16 cellular contexts compared by ENCODE assay signal in the genomic region with DNA sequence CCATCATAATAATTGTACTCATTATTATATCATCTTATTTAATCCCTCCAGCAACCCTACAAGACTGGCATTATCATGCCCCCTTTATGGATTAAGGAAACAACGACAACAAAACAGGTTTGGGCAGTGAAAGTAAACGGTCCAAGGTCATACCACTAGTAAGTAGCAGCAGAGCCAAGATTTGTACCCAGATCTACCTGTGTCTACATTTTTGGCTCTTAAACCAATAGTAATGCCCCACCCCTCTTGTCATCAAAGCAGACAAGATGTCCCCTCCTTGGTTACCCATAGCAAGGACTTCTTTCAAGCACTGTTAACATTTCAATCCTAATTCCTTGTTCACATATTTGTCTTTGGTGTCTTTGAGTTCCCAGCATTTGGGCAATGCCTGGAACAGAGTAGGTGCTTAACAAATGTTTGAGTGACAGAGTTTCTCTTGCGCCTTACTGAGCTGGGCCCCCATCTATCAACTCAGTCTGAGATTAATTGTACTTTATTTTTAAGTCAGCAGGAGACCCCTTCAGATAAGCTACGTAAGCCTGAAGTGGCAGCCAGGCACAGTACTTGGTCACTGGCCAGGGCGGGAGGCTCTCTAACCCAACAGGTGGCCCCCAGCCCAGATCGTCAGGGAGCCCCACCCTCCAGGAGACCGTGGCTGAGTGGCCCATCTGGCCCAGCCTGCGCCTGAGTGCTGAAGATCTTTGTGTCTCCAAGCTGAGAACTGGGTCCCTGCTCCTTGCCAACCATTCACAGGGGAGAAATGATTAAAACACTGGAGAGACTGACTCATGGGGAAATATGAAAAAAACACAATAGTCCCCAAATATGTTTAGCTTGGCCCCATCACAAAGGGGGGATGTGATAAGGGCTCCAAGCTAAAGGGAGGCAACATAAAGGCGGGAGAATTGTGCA.
DNase-seq lines count a peak whose midpoint lies in the region; ATAC-seq and TF ChIP-seq lines count a peak whose summit lies in the region.
"Had no signal": no experiment of that assay in that cellular context is flagged by ENCODE, and none has a peak within 500 bp of the region (broad histone marks: within the 10 kb centered on the region; RNA-seq: fewer than 3 reads in every experiment).

No MANE protein-coding gene starts in this region.

- no peak overlapping the region for H3K4me3 ChIP-seq in cardiac fibroblast (replicated peaks in 1 of 2; ENCODE audit: low read depth in 2 of 2, low read length in 2 of 2)
- no peak overlapping the region for H3K4me3 ChIP-seq in upper lobe of left lung
- H3K4me3 ChIP-seq: PC-9 had no signal

- CTCF ChIA-PET in activated CD4-positive, alpha-beta T cell treated with anti-CD3 and anti-CD28 coated beads, Interleukin-2, amount 10 ng/mL, durations not matched to agents 7 days and 5 days (lab: Charles Lee), result no interaction called here
- CTCF ChIA-PET in activated CD4-positive, alpha-beta T cell treated with anti-CD3 and anti-CD28 coated beads for 36 hours (lab: Charles Lee), result interaction anchor here (0.6 to 0.9 kb wide), 2 partner anchors 253 to 1833 kb away, joined by 3 to 4 read pairs; no protein-coding TSS in a partner anchor

- POLR2A ChIA-PET in activated CD4-positive, alpha-beta T cell treated with anti-CD3 and anti-CD28 coated beads, Interleukin-2, amount 10 ng/mL, durations not matched to agents 7 days and 5 days (lab: Charles Lee), result no interaction called here
- POLR2A ChIA-PET in activated CD4-positive, alpha-beta T cell treated with anti-CD3 and anti-CD28 coated beads for 36 hours (lab: Charles Lee), result no interaction called here

- peaks cover 0 to 9% (median 2%) of the 10 kb centered on the region in 4 donors for H3K4me1 ChIP-seq in upper lobe of left lung

- H3K4me1 Mint-ChIP-seq in activated CD4-positive, alpha-beta T cell treated with anti-CD3 and anti-CD28 coated beads, Interleukin-2, amount 10 ng/mL, durations not matched to agents 7 days and 5 days, result peaks cover 13% of the 10 kb centered on the region
- H3K4me1 Mint-ChIP-seq in activated CD4-positive, alpha-beta T cell treated with anti-CD3 and anti-CD28 coated beads for 36 hours, result no peaks in the 10 kb centered on the region

- peaks cover under 1% of the 10 kb centered on the region for H3K27me3 Mint-ChIP-seq in activated CD4-positive, alpha-beta T cell treated with anti-CD3 and anti-CD28 coated beads, Interleukin-2, amount 10 ng/mL, durations not matched to agents 7 days and 5 days
- peaks cover 5% of the 10 kb centered on the region for H3K27me3 Mint-ChIP-seq in activated CD4-positive, alpha-beta T cell treated with anti-CD3 and anti-CD28 coated beads for 36 hours

- in situ Hi-C loops in KBM-7 (cut with MboI; ENCODE audit: low pct_unique_long_range_greater_than_20kb, low sequenced_read_pairs), result no loop called here

- intact Hi-C loops in activated CD4-positive, alpha-beta T cell treated with anti-CD3 and anti-CD28 coated beads for 36 hours (cut with DNase I, micrococcal nuclease), result no loop called here

- no peaks in the 10 kb centered on the region for H3K36me3 ChIP-seq in upper lobe of left lung
- H3K36me3 ChIP-seq: neutrophil had no signal

- H3K4me3 Mint-ChIP-seq in activated CD4-positive, alpha-beta T cell treated with anti-CD3 and anti-CD28 coated beads, Interleukin-2, amount 10 ng/mL, durations not matched to agents 7 days and 5 days, result no peak overlapping the region
- no peak overlapping the region for H3K4me3 Mint-ChIP-seq in activated CD4-positive, alpha-beta T cell treated with anti-CD3 and anti-CD28 coated beads for 36 hours
- H3K4me3 Mint-ChIP-seq: T-cell had no signal

- H3K27me3 ChIP-seq in upper lobe of left lung, result no peaks in the 10 kb centered on the region
- H3K27me3 ChIP-seq: neutrophil had no signal

- H3K9me3 ChIP-seq in upper lobe of left lung, result no peaks in the 10 kb centered on the region
- H3K9me3 ChIP-seq: neutrophil had no signal

- TF ChIP-seq CTCF in cardiac fibroblast (IDR thresholded peaks at IDR 0.05; ENCODE audit: low read depth, low read length) (no peak), upper lobe of left lung (IDR thresholded peaks at IDR 0.05) (no peak)

- DNase-seq in activated CD4-positive, alpha-beta T cell treated with anti-CD3 and anti-CD28 coated beads, Interleukin-2, amount 10 ng/mL, durations not matched to agents 7 days and 5 days, result no peak
- no peak for DNase-seq in activated CD4-positive, alpha-beta T cell treated with anti-CD3 and anti-CD28 coated beads for 36 hours
- peak; percentile 85 to 93 for DNase-seq in cardiac fibroblast (ENCODE audit: low read depth in 2 of 2)
- peak; percentile 45 for DNase-seq in islet precursor cell
- DNase-seq in upper lobe of left lung, result peak; percentile 70 to 86
- no peak for DNase-seq in KBM-7
- DNase-seq in DMS153 treated with DMSO at 0.1 percent for 48 hours (lab: John Stamatoyannopoulos, UW; ENCODE audit: unreplicated experiment), result no peak
- DNase-seq: activated CD4-positive, alpha-beta T cell treated with anti-CD3 and anti-CD28 coated beads for 1 hour; activated T-cell treated with anti-CD3 and anti-CD28 coated beads, Interleukin-2, amount 50 U/mL, for 48 hours; MM.1S; NCI-H2227 treated with DMSO at 0.1 percent for 48 hours; PC-9; stimulated activated CD4-positive, alpha-beta T cell treated with anti-CD3 and anti-CD28 coated beads, Interleukin-15, amount 100 ng/mL, for 24 hours; T-cell had no signal

- H3K36me3 Mint-ChIP-seq in activated CD4-positive, alpha-beta T cell treated with anti-CD3 and anti-CD28 coated beads, Interleukin-2, amount 10 ng/mL, durations not matched to agents 7 days and 5 days (ENCODE audit: low read depth), result no peaks in the 10 kb centered on the region
- no peaks in the 10 kb centered on the region for H3K36me3 Mint-ChIP-seq in activated CD4-positive, alpha-beta T cell treated with anti-CD3 and anti-CD28 coated beads for 36 hours (ENCODE audit: low read depth)
- H3K36me3 Mint-ChIP-seq: T-cell had no signal

- H3K27ac Mint-ChIP-seq in activated CD4-positive, alpha-beta T cell treated with anti-CD3 and anti-CD28 coated beads, Interleukin-2, amount 10 ng/mL, durations not matched to agents 7 days and 5 days, result peak overlapping the region; percentile 38
- H3K27ac Mint-ChIP-seq in activated CD4-positive, alpha-beta T cell treated with anti-CD3 and anti-CD28 coated beads for 36 hours, result no peak overlapping the region
- H3K27ac Mint-ChIP-seq: T-cell had no signal

- peak overlapping the region; percentile 23 to 72 (median 69) for H3K27ac ChIP-seq in upper lobe of left lung
- H3K27ac ChIP-seq: neutrophil, PC-9 had no signal

- H3K9me3 Mint-ChIP-seq in activated CD4-positive, alpha-beta T cell treated with anti-CD3 and anti-CD28 coated beads, Interleukin-2, amount 10 ng/mL, durations not matched to agents 7 days and 5 days, result no peaks in the 10 kb centered on the region
- no peaks in the 10 kb centered on the region for H3K9me3 Mint-ChIP-seq in activated CD4-positive, alpha-beta T cell treated with anti-CD3 and anti-CD28 coated beads for 36 hours (ENCODE audit: low read depth)
- H3K9me3 Mint-ChIP-seq: T-cell had no signal

- no peak for TF ChIP-seq POLR2A in upper lobe of left lung (IDR thresholded peaks at IDR 0.05)

- peak in 3 of 4 donors; percentile 26 to 80 (median 48) for TF ChIP-seq EP300 in upper lobe of left lung (IDR thresholded peaks at IDR 0.05)

- ATAC-seq in activated CD4-positive, alpha-beta T cell treated with anti-CD3 and anti-CD28 coated beads for 36 hours, result no peak
- peak; percentile 67 to 90 for ATAC-seq in upper lobe of left lung (ENCODE audit: low FRiP score in 2 of 2)
- ATAC-seq in GM19023 (IDR thresholded peaks at IDR 0.05; ENCODE audit: unreplicated experiment), result no peak
- ATAC-seq: T-cell had no signal

- 50 to 64% methylated on average over 8 to 9 of the region's 9 CpGs for WGBS in upper lobe of left lung, 2 donors

Comparison
In these comparisons a context has a peak if more than half of its experiments do, and no peak if none do; other contexts are left out.
1. DNase-seq: peak in cardiac fibroblast (2 of 2), islet precursor cell (single experiment) and upper lobe of left lung (2 of 2); none in activated CD4-positive, alpha-beta T cell treated with anti-CD3 and anti-CD28 coated beads, Interleukin-2, amount 10 ng/mL, durations not matched to agents 7 days and 5 days (single experiment), activated CD4-positive, alpha-beta T cell treated with anti-CD3 and anti-CD28 coated beads for 36 hours (single experiment), KBM-7 (single experiment) and DMS153 treated with DMSO at 0.1 percent for 48 hours (single experiment).
2. ATAC-seq: peak in upper lobe of left lung (2 of 2); none in activated CD4-positive, alpha-beta T cell treated with anti-CD3 and anti-CD28 coated beads for 36 hours (single experiment) and GM19023 (single experiment).